Comparison of ENCODE assay signal across 23 cellular contexts in the genomic region with DNA sequence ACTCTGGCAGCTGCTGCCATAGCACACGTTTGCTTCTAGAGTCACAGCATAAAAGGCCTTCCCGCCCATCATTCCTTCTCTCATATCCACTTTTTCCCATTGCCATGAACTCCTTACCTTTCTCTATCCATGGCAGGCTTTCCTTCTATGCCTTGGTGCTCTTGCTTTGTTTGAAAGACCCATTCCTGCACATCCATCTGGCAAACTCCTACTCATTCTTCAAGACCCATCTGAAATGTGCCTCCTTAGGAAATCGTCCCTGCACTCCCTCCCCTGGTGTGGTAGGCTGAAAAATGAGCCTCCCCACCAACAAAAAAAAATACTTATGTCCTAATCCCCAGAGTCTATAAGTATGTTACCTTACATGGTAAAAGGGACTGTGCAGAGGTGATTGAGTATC.
"Had no signal": no experiment of that assay in that cellular context is flagged by ENCODE, and none has a peak within 500 bp of the region (broad histone marks: within the 10 kb centered on the region; RNA-seq: fewer than 3 reads in every experiment).

No MANE protein-coding gene starts in this region.

- DNase-seq: colonic mucosa; cortex of kidney; effector CD8-positive, alpha-beta T cell; effector memory CD8-positive, alpha-beta T cell; endodermal cell; erythroblast; esophagus squamous epithelium; foreskin fibroblast; foreskin melanocyte; gastrocnemius medialis; glutamatergic neuron; head of caudate nucleus; heart right ventricle; hippocampal formation; left cardiac atrium; left lung; left ventricle myocardium superior; lower lobe of right lung; mesenchymal stem cell; mucosa of descending colon; naive thymus-derived CD4-positive, alpha-beta T cell had no signal

- H3K4me1 ChIP-seq: colonic mucosa, esophagus squamous epithelium, gastrocnemius medialis, heart right ventricle, left lung, lower lobe of right lung had no signal

- H3K36me3 ChIP-seq: colonic mucosa, esophagus squamous epithelium, gastrocnemius medialis, heart right ventricle, left lung, lower lobe of right lung had no signal

- H3K27me3 ChIP-seq: colonic mucosa, esophagus squamous epithelium, gastrocnemius medialis, left lung had no signal

- H3K27ac ChIP-seq: colonic mucosa, epithelial cell of prostate, esophagus squamous epithelium, gastrocnemius medialis, heart right ventricle, left lung, lower lobe of right lung had no signal

- H3K4me3 ChIP-seq: colonic mucosa, esophagus squamous epithelium, gastrocnemius medialis, heart right ventricle, left lung, lower lobe of right lung, mucosa of descending colon had no signal

- H3K9me3 ChIP-seq: colonic mucosa, esophagus squamous epithelium, gastrocnemius medialis, heart right ventricle, left lung, lower lobe of right lung, mucosa of descending colon had no signal

- ATAC-seq: effector memory CD8-positive, alpha-beta T cell; esophagus mucosa; gastrocnemius medialis; heart right ventricle; left cardiac atrium; left lung; left ventricle myocardium superior; lower lobe of right lung; mucosa of descending colon; naive thymus-derived CD4-positive, alpha-beta T cell had no signal
